In the genomic region with DNA sequence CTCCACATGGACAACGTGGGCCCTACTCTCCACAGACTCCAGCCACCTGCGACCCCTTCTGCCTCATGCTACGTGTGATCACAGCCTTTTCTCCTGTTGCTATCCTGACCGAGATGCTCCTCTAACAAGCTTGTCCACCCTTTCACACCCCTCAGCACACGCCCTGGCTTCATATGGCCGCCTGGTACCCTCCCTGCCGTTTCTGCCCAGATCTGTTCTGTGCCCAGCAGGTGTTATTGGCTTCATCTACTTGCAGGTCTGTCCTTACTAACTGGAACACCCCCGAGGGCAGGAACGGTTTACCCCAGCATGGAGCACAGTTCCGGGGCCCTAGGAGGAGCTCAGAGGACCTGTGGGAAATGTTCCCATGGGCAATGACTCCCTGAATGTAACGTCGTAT, we compare ENCODE assay signal across 22 cellular contexts. TPM values are rescaled to one million over a fixed set of nuclear protein-coding genes. Genes with fewer than 3 reads are reported as not detected.
A peak's percentile ranks its signal among the peaks of the same experiment; 100 is the strongest.
DNase-seq lines count a peak whose midpoint lies in the region; ATAC-seq, FAIRE-seq and TF ChIP-seq lines count a peak whose summit lies in the region.
"Had no signal": no experiment of that assay in that cellular context is flagged by ENCODE, and none has a peak within 500 bp of the region (broad histone marks: within the 10 kb centered on the region; RNA-seq: fewer than 3 reads in every experiment).

No MANE protein-coding gene starts in this region.

- H3K27ac ChIP-seq in HEK293 (ENCODE audit: extremely low read depth, low read depth, low read length), result no peak overlapping the region
- no peak overlapping the region for H3K27ac ChIP-seq in left lung
- H3K27ac ChIP-seq: 22Rv1, BLaER1, C4-2B, GM23248 had no signal

- FAIRE-seq in bronchial epithelial cell (lab: Jason Lieb, UNC), result peak; percentile 13
- FAIRE-seq: A204.1, GM12878, GM19239 had no signal

- no peak for ATAC-seq in left lung
- ATAC-seq: CD8-positive, alpha-beta T cell had no signal

- intact Hi-C loops in posterior vena cava (cut with DNase I), result no loop called here
- intact Hi-C loops in left lung (cut with DNase I), result no loop called here

- H3K27me3 ChIP-seq in bronchial epithelial cell (ENCODE audit: control insufficient read depth, insufficient read depth, low read length), result peaks cover 2% of the 10 kb centered on the region
- no peaks in the 10 kb centered on the region for H3K27me3 ChIP-seq in left lung
- H3K27me3 ChIP-seq: BLaER1 had no signal

- H3K9me3 ChIP-seq in HEK293 (ENCODE audit: control insufficient read depth, insufficient read depth, low read depth, low read length) (no peaks in the 10 kb centered on the region), left lung (no peaks in the 10 kb centered on the region)
- H3K9me3 ChIP-seq: Caco-2, HAP-1 had no signal

- H3K4me3 ChIP-seq in HEK293 (ENCODE audit: low read depth, low read length), result no peak overlapping the region
- H3K4me3 ChIP-seq in bronchial epithelial cell (ENCODE audit: low read depth, low read length), result no peak overlapping the region
- no peak overlapping the region for H3K4me3 ChIP-seq in left lung
- H3K4me3 ChIP-seq: BLaER1, GM12878, GM23248, HAP-1 had no signal

- H3K4me1 ChIP-seq in HEK293 (ENCODE audit: control insufficient read depth, insufficient read depth, low read length) (no peaks in the 10 kb centered on the region), left lung (peaks cover 5 to 6% of the 10 kb centered on the region in 2 donors)
- H3K4me1 ChIP-seq: Caco-2 had no signal

- DNase-seq in bronchial epithelial cell (ENCODE audit: low read depth) (no peak), mesenteric fat pad (ENCODE audit: low spot score) (peak; percentile 57), posterior vena cava (ENCODE audit: low spot score) (peak; percentile 40), NCI-H2029 treated with DMSO at 0.1 percent for 48 hours (lab: John Stamatoyannopoulos, UW) (no peak), DMS79 treated with DMSO at 0.1 percent for 48 hours (lab: John Stamatoyannopoulos, UW) (no peak), left lung (no peak), HCEC 1CT (no peak)
- DNase-seq: Caco-2; CD4-positive, CD25-positive, alpha-beta regulatory T cell; CD8-positive, alpha-beta T cell; DMS153; EL; GDM1; GM23248 had no signal

- TF ChIP-seq CTCF in HEK293 (tag by site-specific recombination; IDR thresholded peaks at IDR 0.05), result no peak
- no peak for TF ChIP-seq CTCF in bronchial epithelial cell (IDR thresholded peaks at IDR 0.05; ENCODE audit: insufficient read depth, low read length, severe bottlenecking)
- TF ChIP-seq CTCF in left lung (IDR thresholded peaks at IDR 0.05), result no peak

- CTCF ChIA-PET in HEK293 (lab: Yijun Ruan, JAX), result interaction anchor here (0.6 to 1.0 kb wide), 3 partner anchors 8 to 33 kb away, joined by 3 read pairs; no protein-coding TSS in a partner anchor

- POLR2A ChIA-PET in HEK293 (lab: Yijun Ruan, JAX), result interaction anchor here (2.1 to 2.2 kb wide), 2 partner anchors 10 kb away, joined by 15 to 18 read pairs; partner anchors contain the start of gene CHAC1

- H3K36me3 ChIP-seq in HEK293 (ENCODE audit: control insufficient read depth in 2 of 2, insufficient read depth in 1 of 2, low read length in 2 of 2), result no peaks in the 10 kb centered on the region
- no peaks in the 10 kb centered on the region for H3K36me3 ChIP-seq in bronchial epithelial cell (ENCODE audit: control insufficient read depth, insufficient read depth, low read length)
- no peaks in the 10 kb centered on the region for H3K36me3 ChIP-seq in left lung
- H3K36me3 ChIP-seq: BLaER1, HAP-1 had no signal

TF ChIP-seq in HEK293, 187 proteins besides CTCF, POLR2A, EP300 and RAD21:
- TF ChIP-seq ZIC2 (tag by site-specific recombination; IDR thresholded peaks at IDR 0.05) (0 out of 2 replicates have a peak, but pooled peaks have one; percentile 13), ZNF324 (tag by site-specific recombination; IDR thresholded peaks at IDR 0.05) (no peak), SCRT2 (tag by site-specific recombination; IDR thresholded peaks at IDR 0.05) (0 out of 2 replicates have a peak, but pooled peaks have one; percentile 21)

RNA-seq across cellular contexts. Expression of gene CHAC1, which starts 9.9 kb away (rescaled TPM):
- total RNA-seq in bronchial epithelial cell (24.7 and 59.8 TPM in 2 replicates), mesenteric fat pad (2.4 TPM), posterior vena cava (1 to 10 TPM; 1.5 to 3.9 TPM), left lung (1 to 10 TPM; 3.5 to 5.8 TPM)

RNA-seq across cellular contexts. Expression of gene DLL4, which starts 34.1 kb away (rescaled TPM):
- total RNA-seq in bronchial epithelial cell (0.13 TPM in 1 of 2 replicates, not detected in the other), mesenteric fat pad (15.2 TPM), posterior vena cava (1 to 10 TPM; 7.4 to 9.8 TPM), left lung (10 to 100 TPM; 10.4 to 18.1 TPM)
- total RNA-seq: CD4-positive, CD25-positive, alpha-beta regulatory T cell; GM23248 had no signal

Comparison
In these comparisons a context has a peak if more than half of its experiments do, and no peak if none do; other contexts are left out.
1. DNase-seq: peak in mesenteric fat pad (single experiment) and posterior vena cava (single experiment); none in bronchial epithelial cell (single experiment), NCI-H2029 treated with DMSO at 0.1 percent for 48 hours (single experiment), DMS79 treated with DMSO at 0.1 percent for 48 hours (single experiment), left lung (0 of 2) and HCEC 1CT (single experiment).